ENCODE assay signal across 14 cellular contexts in the genomic region with DNA sequence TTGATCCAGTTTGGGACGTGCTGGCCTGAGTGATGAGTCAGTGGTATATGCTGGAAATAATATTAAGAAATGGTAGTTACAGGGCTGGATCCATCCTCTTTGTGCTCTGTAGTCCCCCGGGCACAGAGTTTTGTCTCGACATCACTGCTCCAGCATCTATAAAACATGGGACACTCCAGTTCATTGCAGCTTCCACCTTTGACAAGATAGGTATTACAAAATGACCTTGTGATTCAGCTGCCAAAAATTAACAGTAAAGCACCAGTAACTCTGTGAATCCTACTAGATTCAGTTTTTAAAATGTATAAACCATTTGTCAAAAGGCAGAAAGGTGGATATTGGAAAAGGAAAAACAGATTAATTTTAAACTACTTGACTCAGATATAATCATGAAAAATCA. TPM values are rescaled to one million over a fixed set of nuclear protein-coding genes. Genes with fewer than 3 reads are reported as not detected.
A peak's percentile ranks its signal among the peaks of the same experiment; 100 is the strongest.
DNase-seq lines count a peak whose midpoint lies in the region; ATAC-seq and TF ChIP-seq lines count a peak whose summit lies in the region.
"Had no signal": no experiment of that assay in that cellular context is flagged by ENCODE, and none has a peak within 500 bp of the region (broad histone marks: within the 10 kb centered on the region; RNA-seq: fewer than 3 reads in every experiment).

No MANE protein-coding gene starts in this region.

- DNase-seq in CD4-positive, CD25-positive, alpha-beta regulatory T cell = no peak
- DNase-seq in GM12865 (ENCODE audit: low read depth) (no peak), T-cell (no peak), fibroblast of mammary gland (ENCODE audit: low read depth) (peak; percentile 29), A172 (ENCODE audit: low spot score) (no peak), posterior vena cava (ENCODE audit: low spot score) (no peak), iPS-NIHi11 (ENCODE audit: low spot score) (no peak)
- DNase-seq: Caco-2, KG1, midbrain, NCI-H2171 treated with DMSO at 0.1 percent for 48 hours, retina had no signal

- TF ChIP-seq CTCF in GM12865 (IDR thresholded peaks at IDR 0.05; ENCODE audit: insufficient read depth, low read depth, low read length, missing control alignments) (no peak), fibroblast of mammary gland (conservative IDR thresholded peaks at IDR 0.05; ENCODE audit: control insufficient read depth, insufficient read depth, low read depth, low read length) (no peak)

- peaks cover 3% of the 10 kb centered on the region for H3K36me3 Mint-ChIP-seq in CD4-positive, CD25-positive, alpha-beta regulatory T cell
- H3K36me3 Mint-ChIP-seq in T-cell = no peaks in the 10 kb centered on the region

- H3K27ac Mint-ChIP-seq in CD4-positive, CD25-positive, alpha-beta regulatory T cell = peak overlapping the region; percentile 83 to 100 (median 100)
- peak overlapping the region; percentile 73 to 78 for H3K27ac Mint-ChIP-seq in T-cell

- peaks cover 37% of the 10 kb centered on the region for H3K4me1 ChIP-seq in CD4-positive, CD25-positive, alpha-beta regulatory T cell (ENCODE audit: control insufficient read depth, insufficient read depth, low read length, poor library complexity, severe bottlenecking)
- H3K4me1 ChIP-seq: Caco-2 had no signal

- H3K27me3 Mint-ChIP-seq in CD4-positive, CD25-positive, alpha-beta regulatory T cell = peaks cover 12% of the 10 kb centered on the region
- no peaks in the 10 kb centered on the region for H3K27me3 Mint-ChIP-seq in T-cell

- peaks cover 0 to 5% of the 10 kb centered on the region in 2 experiments for H3K9me3 ChIP-seq in CD4-positive, CD25-positive, alpha-beta regulatory T cell (ENCODE audit: control insufficient read depth in 2 of 2, low read length in 2 of 2)
- H3K9me3 ChIP-seq: Caco-2, Peyer's patch had no signal

- POLR2A ChIA-PET in T-cell (lab: Charles Lee) = interaction anchor here (0.6 to 3.9 kb wide), 10 partner anchors 10 to 606 kb away, joined by 3 to 152 read pairs (median 7); a partner anchor contains a TSS

- CTCF ChIA-PET in T-cell (lab: Charles Lee) = interaction anchor here (0.5 to 2.7 kb wide), 6 partner anchors 16 to 89 kb away, joined by 3 to 44 read pairs (median 4); a partner anchor contains a TSS

- peaks cover 23 to 72% (median 43%) of the 10 kb centered on the region in 4 donors for H3K4me1 Mint-ChIP-seq in CD4-positive, CD25-positive, alpha-beta regulatory T cell
- H3K4me1 Mint-ChIP-seq in T-cell = peaks cover 59 to 69% (median 65%) of the 10 kb centered on the region in 3 donors

- peak overlapping the region in 2 of 4 donors; percentile 31 to 56 for H3K4me3 Mint-ChIP-seq in CD4-positive, CD25-positive, alpha-beta regulatory T cell
- peak overlapping the region; percentile 17 to 82 (median 34) for H3K4me3 Mint-ChIP-seq in T-cell

- peak overlapping the region; percentile 94 for H3K4me3 ChIP-seq in CD4-positive, CD25-positive, alpha-beta regulatory T cell (ENCODE audit: low read depth, low read length)
- H3K4me3 ChIP-seq in GM12865 (ENCODE audit: low read depth, low read length) = peak overlapping the region; percentile 68; the same call in 1 of the 2 replicates
- H3K4me3 ChIP-seq in fibroblast of mammary gland (ENCODE audit: control insufficient read depth, low read depth, low read length) = no peak overlapping the region

- H3K27me3 ChIP-seq in CD4-positive, CD25-positive, alpha-beta regulatory T cell (ENCODE audit: control insufficient read depth, insufficient read depth, low read length) = no peaks in the 10 kb centered on the region
- H3K27me3 ChIP-seq: Peyer's patch had no signal

- no peak for ATAC-seq in CD4-positive, CD25-positive, alpha-beta regulatory T cell (ENCODE audit: low read depth in 2 of 2)
- ATAC-seq in T-cell (replicated peaks in 1 of 4) = no peak
- ATAC-seq in HG03439 (IDR thresholded peaks at IDR 0.05; ENCODE audit: unreplicated experiment) = no peak

- peak overlapping the region; percentile 99 for H3K27ac ChIP-seq in CD4-positive, CD25-positive, alpha-beta regulatory T cell (ENCODE audit: insufficient read depth, low read length, poor library complexity, severe bottlenecking)

- peaks cover 0 to 12% (median 2%) of the 10 kb centered on the region in 7 donors for H3K9me3 Mint-ChIP-seq in CD4-positive, CD25-positive, alpha-beta regulatory T cell
- peaks cover 0 to 14% (median 8%) of the 10 kb centered on the region in 3 donors for H3K9me3 Mint-ChIP-seq in T-cell

- intact Hi-C loops in posterior vena cava (cut with DNase I) = no loop called here

- H3K36me3 ChIP-seq in CD4-positive, CD25-positive, alpha-beta regulatory T cell (ENCODE audit: control insufficient read depth, insufficient read depth, low read length) = no peaks in the 10 kb centered on the region
- H3K36me3 ChIP-seq: Peyer's patch had no signal

RNA-seq across cellular contexts. Expression of a gene that starts 14.6 kb away (rescaled TPM):
- total RNA-seq in CD4-positive, CD25-positive, alpha-beta regulatory T cell = 252 TPM
- polyA plus RNA-seq in CD4-positive, CD25-positive, alpha-beta regulatory T cell = 100 to 1,000 TPM; 145 to 216 (median 195) TPM
- total RNA-seq in T-cell (100 to 1,000 TPM in 2 of 5 donors, 10 to 100 TPM in 3; 82.2 to 197 (median 99.0) TPM), posterior vena cava (10 to 100 TPM; 14.5 to 29.5 TPM)
- 3.8 and 8.5 TPM in 2 replicates for total RNA-seq in A172 (2014; rRNA removed; shearing (Covaris generic))
